ENCODE assay signal across 11 cellular contexts in genomic region chr19:48413879-48414623, GRCh38. TPM values are rescaled to one million over a fixed set of nuclear protein-coding genes. Genes with fewer than 3 reads are reported as not detected.
DNase-seq lines count a peak whose midpoint lies in the region; ATAC-seq and TF ChIP-seq lines count a peak whose summit lies in the region.
"Had no signal": no experiment of that assay in that cellular context is flagged by ENCODE, and none has a peak within 500 bp of the region (broad histone marks: within the 10 kb centered on the region; RNA-seq: fewer than 3 reads in every experiment).

No MANE protein-coding gene starts in this region.

- WGBS in mammary epithelial cell (ENCODE audit: low coverage, missing lambda C conversion rate): 47% methylated on average over 18 of the region's 26 CpGs
- WGBS in aorta, 2 donors: 31% methylated on average over 26 of the region's 26 CpGs

- peak overlapping the region; percentile 85 for H3K4me2 ChIP-seq in BLaER1
- peak overlapping the region; percentile 34 for H3K4me2 ChIP-seq in HCT116 (ENCODE audit: low read length)
- H3K4me2 ChIP-seq in mammary epithelial cell (ENCODE audit: insufficient read depth, low read depth, low read length): peak overlapping the region; percentile 51

- H3K9ac ChIP-seq in BLaER1 (no peak overlapping the region), HCT116 (ENCODE audit: low read length) (no peak overlapping the region), mammary epithelial cell (ENCODE audit: insufficient read depth, low read length) (no peak overlapping the region), mucosa of stomach (ENCODE audit: low read length) (peak overlapping the region; percentile 18)

- ATAC-seq in HCT116 (peak; percentile 36), aorta (ENCODE audit: low FRiP score) (no peak)

- TF ChIP-seq RAD21 in HCT116 (IDR thresholded peaks at IDR 0.05; ENCODE audit: low read depth): no peak

- RAD21 ChIA-PET in HCT116 (lab: Charles Lee; ENCODE audit: low non-redundant PET in 1 of 2, low total read pairs in 2 of 2, uncharacterized antibody in 2 of 2, unreplicated experiment in 2 of 2): no interaction called here

- DNase-seq in HCT116 (ENCODE audit: low read depth, low spot score): no peak
- peak; percentile 38 for DNase-seq in mammary epithelial cell
- no peak for DNase-seq in H4 (ENCODE audit: low spot score)
- no peak for DNase-seq in NCI-H187 (lab: John Stamatoyannopoulos, UW)
- no peak for DNase-seq in hepatic stellate cell (ENCODE audit: low spot score)
- no peak for DNase-seq in aorta
- DNase-seq: stimulated activated naive B cell treated with anti-CD40 and anti-IgM and Interleukin-4, amounts not matched to agents 10 μg/mL and 1 μg/mL and 100 μg/mL, for 72 hours; WERI-Rb-1 had no signal

- H3K79me2 ChIP-seq in HCT116 (ENCODE audit: insufficient read depth, low read length): peaks cover 8% of the 10 kb centered on the region
- H3K79me2 ChIP-seq in mammary epithelial cell (ENCODE audit: insufficient read depth, low read length): no peaks in the 10 kb centered on the region

- H3K9me3 ChIP-seq in BLaER1 (no peaks in the 10 kb centered on the region), HCT116 (ENCODE audit: control insufficient read depth in 1 of 2, insufficient read depth in 1 of 2, low read depth in 1 of 2, low read length in 2 of 2) (no peaks in the 10 kb centered on the region), mammary epithelial cell (replicated peaks; ENCODE audit: insufficient read depth, low read length) (no peaks in the 10 kb centered on the region), mucosa of stomach (ENCODE audit: control insufficient read depth, low read length) (no peaks in the 10 kb centered on the region), aorta (ENCODE audit: control insufficient read depth, low read length) (no peaks in the 10 kb centered on the region)

- H3K4me1 ChIP-seq in BLaER1: peaks cover 50% of the 10 kb centered on the region
- peaks cover 10 to 30% of the 10 kb centered on the region in 2 experiments for H3K4me1 ChIP-seq in HCT116 (ENCODE audit: control insufficient read depth in 1 of 2, insufficient read depth in 2 of 2, low read length in 2 of 2)
- H3K4me1 ChIP-seq in mammary epithelial cell (ENCODE audit: insufficient read depth, low read length): peaks cover 8% of the 10 kb centered on the region
- H3K4me1 ChIP-seq in mucosa of stomach (ENCODE audit: control insufficient read depth, insufficient read depth, low read length): no peaks in the 10 kb centered on the region
- H3K4me1 ChIP-seq in aorta (ENCODE audit: control insufficient read depth in 1 of 2, insufficient read depth in 2 of 2, low read length in 2 of 2): no peaks in the 10 kb centered on the region

- no peak for TF ChIP-seq CTCF in HCT116 (IDR thresholded peaks at IDR 0.05 in 2 of 3, conservative IDR thresholded peaks at IDR 0.05 in 1 of 3; ENCODE audit: borderline replicate concordance in 1 of 3, insufficient read depth in 1 of 3, low read depth in 2 of 3, low read length in 2 of 3)
- no peak for TF ChIP-seq CTCF in mammary epithelial cell (conservative IDR thresholded peaks at IDR 0.05 in 1 of 2, IDR thresholded peaks at IDR 0.05 in 1 of 2; ENCODE audit: extremely low read depth in 1 of 2, insufficient read depth in 1 of 2, low read depth in 1 of 2, low read length in 2 of 2)

- POLR2A ChIA-PET in HCT116 (lab: Charles Lee): interaction anchor here (1.8 to 2.2 kb wide), 2 partner anchors 14 to 16 kb away, joined by 4 to 8 read pairs; no protein-coding TSS in a partner anchor

- H3K36me3 ChIP-seq in BLaER1 (no peaks in the 10 kb centered on the region), HCT116 (ENCODE audit: control insufficient read depth in 1 of 2, insufficient read depth in 2 of 2, low read length in 2 of 2) (peaks cover 10 to 15% of the 10 kb centered on the region in 2 experiments), mammary epithelial cell (ENCODE audit: insufficient read depth, low read length) (no peaks in the 10 kb centered on the region), mucosa of stomach (ENCODE audit: control insufficient read depth, insufficient read depth, low read length) (no peaks in the 10 kb centered on the region), aorta (ENCODE audit: control insufficient read depth in 1 of 2, insufficient read depth in 2 of 2, low read length in 1 of 2) (no peaks in the 10 kb centered on the region)

- in situ Hi-C loops in mammary epithelial cell (cut with MboI; ENCODE audit: low sequenced_read_pairs in 2 of 2): no loop called here

- no peaks in the 10 kb centered on the region for H3K9me2 ChIP-seq in HCT116 (ENCODE audit: insufficient read depth)

- no peak overlapping the region for H2AFZ ChIP-seq in HCT116 (ENCODE audit: low read depth, low read length, poor library complexity, severe bottlenecking)
- H2AFZ ChIP-seq in mammary epithelial cell (ENCODE audit: low read depth, low read length): peak overlapping the region; percentile 83

- no peaks in the 10 kb centered on the region for H4K20me1 ChIP-seq in BLaER1
- no peaks in the 10 kb centered on the region for H4K20me1 ChIP-seq in HCT116 (ENCODE audit: insufficient read depth)
- H4K20me1 ChIP-seq in mammary epithelial cell (ENCODE audit: insufficient read depth, low read length): no peaks in the 10 kb centered on the region

- CTCF ChIA-PET in HCT116 (lab: Charles Lee) (interaction anchor here (0.7 kb wide), 1 partner anchor 50 kb away, joined by 3 read pairs; the partner anchor contains the start of genes SYNGR4 and TMEM143), mammary epithelial cell (lab: Charles Lee; ENCODE audit: low non-redundant PET) (no interaction called here)

- BruUV-seq in HCT116 (replicated peaks; lab: Mats Ljungman, UMichigan): no TSS peak
- BruUV-seq in mammary epithelial cell (replicated peaks; lab: Mats Ljungman, UMichigan): no TSS peak

- intact Hi-C loops in HCT116 (cut with micrococcal nuclease): loop anchor here (2.0 kb wide), 1 partner anchor 13 kb away; no protein-coding TSS in a partner anchor
- intact Hi-C loops in mammary epithelial cell (cut with micrococcal nuclease): no loop called here
- intact Hi-C loops in aorta (cut with DNase I): no loop called here

- no peak overlapping the region for H3K27ac ChIP-seq in BLaER1
- H3K27ac ChIP-seq in HCT116 (ENCODE audit: low read depth, low read length): peak overlapping the region; percentile 27
- no peak overlapping the region for H3K27ac ChIP-seq in mammary epithelial cell (ENCODE audit: insufficient read depth, low read depth, low read length)
- no peak overlapping the region for H3K27ac ChIP-seq in aorta (ENCODE audit: low read depth in 1 of 2, low read length in 2 of 2)
- H3K27ac ChIP-seq: WERI-Rb-1 had no signal

- dilution Hi-C loops in mammary epithelial cell (cut with HindIII; ENCODE audit: low sequenced_read_pairs): no loop called here

- no peak for TF ChIP-seq POLR2A in HCT116 (IDR thresholded peaks at IDR 0.05; ENCODE audit: borderline replicate concordance, extremely low read depth, insufficient read depth, insufficient read length)

- H3K27me3 ChIP-seq in BLaER1 (peaks cover 19% of the 10 kb centered on the region), HCT116 (ENCODE audit: insufficient read depth, low read length) (no peaks in the 10 kb centered on the region), mammary epithelial cell (ENCODE audit: insufficient read depth, low read length) (no peaks in the 10 kb centered on the region), mucosa of stomach (ENCODE audit: control insufficient read depth, insufficient read depth, low read length) (peaks cover 17% of the 10 kb centered on the region), aorta (ENCODE audit: control insufficient read depth in 1 of 2, insufficient read depth in 2 of 2, low read length in 1 of 2) (no peaks in the 10 kb centered on the region)

- H3K4me3 ChIP-seq in BLaER1: peak overlapping the region; percentile 54
- no peak overlapping the region for H3K4me3 ChIP-seq in HCT116 (replicated peaks in 1 of 2; ENCODE audit: low read depth in 1 of 2, low read length in 2 of 2)
- H3K4me3 ChIP-seq in mammary epithelial cell (replicated peaks in 1 of 3; ENCODE audit: insufficient read depth in 1 of 3, low read depth in 2 of 3, low read length in 3 of 3): no peak overlapping the region
- H3K4me3 ChIP-seq in mucosa of stomach (ENCODE audit: low read length): no peak overlapping the region
- H3K4me3 ChIP-seq in aorta (ENCODE audit: low read length in 2 of 2): no peak overlapping the region

TF ChIP-seq in HCT116, 20 proteins besides CTCF, POLR2A, EP300 and RAD21 (continues in another document):
- 0 out of 2 replicates have a peak, but pooled peaks have one; percentile 46 for TF ChIP-seq EGR1 (IDR thresholded peaks at IDR 0.05; ENCODE audit: low read depth)

RNA-seq across cellular contexts. Expression of gene GRIN2D, which starts 20.6 kb away (rescaled TPM):
- total RNA-seq in HCT116 (2021; ENCODE audit: unreplicated experiment) (26.2 TPM), mammary epithelial cell (under 1 TPM; 0.17 to 0.21 TPM), aorta (1 to 10 TPM in 1 of 2 donors, under 1 TPM in 1; 0.91 to 4.0 TPM)
- polyA plus RNA-seq in HCT116 (2012): 25.2 and 27.0 TPM in 2 replicates
- polyA plus RNA-seq in mammary epithelial cell (0.05 TPM), aorta (under 1 TPM in 1 of 2 donors, not detected in 1; 0.03 TPM)
- 0.21 TPM for polyA minus RNA-seq in mammary epithelial cell
- not detected in 2 replicates for total RNA-seq in H4 (2014; rRNA removed; shearing (Covaris generic))

RNA-seq across cellular contexts. Expression of gene KDELR1, which starts 22.7 kb away (rescaled TPM):
- total RNA-seq in HCT116 (2021; ENCODE audit: unreplicated experiment) (212 TPM), mammary epithelial cell (100 to 1,000 TPM in 1 of 2 donors, 10 to 100 TPM in 1; 73.2 to 171 TPM), aorta (100 to 1,000 TPM in 1 of 2 donors, 10 to 100 TPM in 1; 94.0 to 128 TPM)
- polyA plus RNA-seq in HCT116 (2012): 235 and 236 TPM in 2 replicates
- polyA plus RNA-seq in mammary epithelial cell (112 TPM), aorta (100 to 1,000 TPM in 1 of 2 donors, 10 to 100 TPM in 1; 60.7 to 122 TPM)
- polyA minus RNA-seq in mammary epithelial cell: 262 TPM
- 127 and 219 TPM in 2 replicates for total RNA-seq in H4 (2014; rRNA removed; shearing (Covaris generic))

RNA-seq across cellular contexts. Expression of gene GRWD1, which starts 31.7 kb away (rescaled TPM):
- total RNA-seq in HCT116 (2021; ENCODE audit: unreplicated experiment) (64.8 TPM), mammary epithelial cell (10 to 100 TPM; 35.3 to 45.9 TPM), aorta (10 to 100 TPM; 21.4 to 25.8 TPM)
- 25.1 and 25.5 TPM in 2 replicates for polyA plus RNA-seq in HCT116 (2012)
- polyA plus RNA-seq in mammary epithelial cell (32.1 TPM), aorta (1 to 10 TPM; 7.0 to 9.0 TPM)
- 15.8 TPM for polyA minus RNA-seq in mammary epithelial cell
- 54.8 and 65.5 TPM in 2 replicates for total RNA-seq in H4 (2014; rRNA removed; shearing (Covaris generic))

RNA-seq across cellular contexts. Expression of gene KCNJ14, which starts 41.3 kb away (rescaled TPM):
- total RNA-seq in HCT116 (2021; ENCODE audit: unreplicated experiment) (2.5 TPM), mammary epithelial cell (1 to 10 TPM in 1 of 2 donors, under 1 TPM in 1; 0.50 to 2.0 TPM), aorta (1 to 10 TPM; 1.1 TPM)
- polyA plus RNA-seq in HCT116 (2012): 1.1 and 1.6 TPM in 2 replicates
- polyA plus RNA-seq in mammary epithelial cell (0.45 TPM), aorta (under 1 TPM in 1 of 2 donors, not detected in 1; 0.36 TPM)
- 2.7 TPM for polyA minus RNA-seq in mammary epithelial cell
- total RNA-seq in H4 (2014; rRNA removed; shearing (Covaris generic)): 0.23 and 0.41 TPM in 2 replicates

RNA-seq across cellular contexts. Expression of gene SYNGR4, which starts 49.9 kb away (rescaled TPM):
- 0.49 TPM for total RNA-seq in HCT116 (2021; ENCODE audit: unreplicated experiment)
- 0.44 and 0.62 TPM in 2 replicates for polyA plus RNA-seq in HCT116 (2012)
- total RNA-seq in mammary epithelial cell: not detected
- polyA plus RNA-seq in mammary epithelial cell: not detected
- polyA minus RNA-seq in mammary epithelial cell: not detected
- total RNA-seq in H4 (2014; rRNA removed; shearing (Covaris generic)): 0.35 TPM in 1 of 2 replicates, not detected in the other
- not detected for total RNA-seq in aorta
- not detected for polyA plus RNA-seq in aorta
- total RNA-seq: liver had no signal

Comparison
In these comparisons a context has a peak if more than half of its experiments do, and no peak if none do; other contexts are left out.
1. H3K4me2 ChIP-seq: peak in every context shown above with its lines; median percentile 85 in BLaER1; 51 in mammary epithelial cell; 34 in HCT116.